ENCODE assay signal across 8 cellular contexts in genomic region chr1:85278853-85279314, GRCh38. TPM values are rescaled to one million over a fixed set of nuclear protein-coding genes. Genes with fewer than 3 reads are reported as not detected.
DNase-seq lines count a peak whose midpoint lies in the region; ATAC-seq and TF ChIP-seq lines count a peak whose summit lies in the region.

No MANE protein-coding gene starts in this region.

- peaks cover 9% of the 10 kb centered on the region for H3K4me1 ChIP-seq in hepatocyte (ENCODE audit: insufficient read depth)

- no peak overlapping the region for H2AFZ ChIP-seq in hepatocyte

- H3K27me3 ChIP-seq in MG63 (no peaks in the 10 kb centered on the region), hepatocyte (no peaks in the 10 kb centered on the region)

- H3K4me2 ChIP-seq in hepatocyte: peak overlapping the region; percentile 42

- H3K9me2 ChIP-seq in hepatocyte (replicated peaks; ENCODE audit: insufficient read depth): no peaks in the 10 kb centered on the region

- ATAC-seq in HG03139 (IDR thresholded peaks at IDR 0.05; ENCODE audit: unreplicated experiment) (no peak), HG03571 (IDR thresholded peaks at IDR 0.05; ENCODE audit: unreplicated experiment) (no peak)

- peaks cover 16% of the 10 kb centered on the region for H3K79me2 ChIP-seq in hepatocyte

- H3K4me3 ChIP-seq in MG63 (peak overlapping the region; percentile 37), hepatocyte (no peak overlapping the region)

- peak overlapping the region; percentile 75 for H3K27ac ChIP-seq in hepatocyte

- H4K20me1 ChIP-seq in hepatocyte (ENCODE audit: insufficient read depth, poor library complexity, severe bottlenecking): peaks cover 3% of the 10 kb centered on the region

- H3K36me3 ChIP-seq in MG63 (peaks cover 18% of the 10 kb centered on the region), hepatocyte (replicated peaks; ENCODE audit: insufficient read depth, low read depth) (no peaks in the 10 kb centered on the region)

- H3K9me3 ChIP-seq in MG63 (no peaks in the 10 kb centered on the region), hepatocyte (ENCODE audit: low read depth) (no peaks in the 10 kb centered on the region)

- peak; percentile 14 for DNase-seq in NCI-H2227 treated with DMSO at 0.1 percent for 48 hours (lab: John Stamatoyannopoulos, UW)
- no peak for DNase-seq in NCI-H2227 (lab: John Stamatoyannopoulos, UW; ENCODE audit: unreplicated experiment)
- peak; percentile 86 for DNase-seq in MG63
- peak; percentile 85 for DNase-seq in activated effector memory CD4-positive, alpha-beta T cell treated with anti-CD3 and anti-CD28 coated beads, Interleukin-2, amount 50 U/mL, for 16 hours
- DNase-seq in hepatocyte (ENCODE audit: low spot score): peak; percentile 77
- DNase-seq in stimulated activated CD4-positive, alpha-beta T cell treated with anti-CD3 and anti-CD28 coated beads, TNF-alpha, amount 100 ng/mL, for 48 hours (ENCODE audit: low read depth in 3 of 3): peak in 2 of 3 donors; percentile 40 to 48

- 33% methylated on average over 2 of the region's 2 CpGs for WGBS in hepatocyte (ENCODE audit: low lambda C conversion rate, missing lambda C conversion rate)

- no peak for TF ChIP-seq CTCF in hepatocyte (IDR thresholded peaks at IDR 0.05; ENCODE audit: poor library complexity)

RNA-seq across cellular contexts. Expression of gene BCL10, which starts 2.5 kb away (rescaled TPM):
- 11.3 and 24.9 TPM in 2 replicates for total RNA-seq in MG63 (2014; rRNA removed; shearing (Covaris generic); ENCODE audit: low replicate concordance)
- total RNA-seq in hepatocyte: 33.5 and 36.4 TPM in 2 replicates
- polyA plus RNA-seq in hepatocyte: 25.9 and 28.7 TPM in 2 replicates

RNA-seq across cellular contexts. Expression of gene C1orf52, which starts 19.4 kb away (rescaled TPM):
- total RNA-seq in MG63 (2014; rRNA removed; shearing (Covaris generic); ENCODE audit: low replicate concordance): 16.4 and 19.8 TPM in 2 replicates
- total RNA-seq in hepatocyte: 27.2 and 30.1 TPM in 2 replicates
- polyA plus RNA-seq in hepatocyte: 39.2 and 41.2 TPM in 2 replicates
